31 cellular contexts compared by ENCODE assay signal in the genomic region with DNA sequence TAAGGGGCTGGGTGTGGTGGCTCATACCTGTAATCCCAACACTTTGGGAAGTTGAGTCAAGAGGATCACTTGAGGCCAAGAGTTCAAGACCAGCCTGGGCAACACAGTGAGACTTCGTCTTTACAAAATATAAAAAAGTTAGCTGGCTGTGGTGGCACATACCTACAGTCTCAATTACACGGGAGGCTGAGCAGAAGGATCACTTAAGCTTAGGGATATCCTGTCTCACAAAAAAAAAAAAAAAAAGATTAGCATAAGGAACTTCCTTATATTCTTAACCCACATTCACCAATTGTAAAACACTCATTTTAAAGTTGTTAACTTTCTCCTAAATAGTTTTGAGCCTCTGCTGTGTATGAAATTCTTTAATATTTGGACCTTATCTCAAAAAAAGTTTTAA.
"Had no signal": no experiment of that assay in that cellular context is flagged by ENCODE, and none has a peak within 500 bp of the region (broad histone marks: within the 10 kb centered on the region; RNA-seq: fewer than 3 reads in every experiment).

No MANE protein-coding gene starts in this region.

- FAIRE-seq: endothelial cell of umbilical vein, TTC549 had no signal

- H3K9me3 Mint-ChIP-seq: activated CD4-positive, alpha-beta memory T cell treated with anti-CD3 and anti-CD28 coated beads for 36 hours; activated CD4-positive, alpha-beta T cell treated with anti-CD3 and anti-CD28 coated beads, Interleukin-2, amount 10 ng/mL, durations not matched to agents 24 days and 14 days; activated naive CD4-positive, alpha-beta T cell treated with anti-CD3 and anti-CD28 coated beads for 36 hours; activated naive CD4-positive, alpha-beta T cell treated with anti-CD3 and anti-CD28 coated beads, Interleukin-2, amount 50 U/mL, for 24 hours; activated naive CD8-positive, alpha-beta T cell treated with anti-CD3 and anti-CD28 coated beads for 36 hours; activated naive CD8-positive, alpha-beta T cell treated with anti-CD3 and anti-CD28 coated beads, Interleukin-2, amount 50 U/mL, for 24 hours; activated T-helper 1 cell treated with anti-CD3 and anti-CD28 coated beads, Interleukin-12 subunit alpha, Interleukin-12 subunit beta, Interleukin-2, Interleukin-4 antibody, amounts not matched to agents 30 ng/mL and 10 ng/mL and 1 ng/mL, durations not matched to agents 14 hours and 24 hours and 36 hours; activated T-helper 2 cell treated with anti-CD3 and anti-CD28 coated beads, Interferon-gamma antibody, Interleukin-2, Interleukin-4, amounts not matched to agents 10 μg/mL and 5 μg/mL and 100 μg/mL, durations not matched to agents 14 hours and 24 hours and 36 hours; effector memory CD8-positive, alpha-beta T cell had no signal

- H3K4me1 Mint-ChIP-seq: activated CD4-positive, alpha-beta T cell treated with anti-CD3 and anti-CD28 coated beads for 36 hours; activated CD4-positive, alpha-beta T cell treated with anti-CD3 and anti-CD28 coated beads, Interleukin-2, amount 10 ng/mL, durations not matched to agents 24 days and 14 days; activated CD8-positive, alpha-beta memory T cell treated with anti-CD3 and anti-CD28 coated beads, Interleukin-2, amount 10 ng/mL, durations not matched to agents 7 days and 5 days; activated naive CD4-positive, alpha-beta T cell treated with anti-CD3 and anti-CD28 coated beads, Interleukin-2, amount 50 U/mL, for 24 hours; activated naive CD8-positive, alpha-beta T cell treated with anti-CD3 and anti-CD28 coated beads, Interleukin-2, amount 50 U/mL, for 24 hours had no signal

- H3K27ac Mint-ChIP-seq: activated CD4-positive, alpha-beta memory T cell treated with anti-CD3 and anti-CD28 coated beads for 36 hours; activated CD4-positive, alpha-beta T cell treated with anti-CD3 and anti-CD28 coated beads for 36 hours; activated CD4-positive, alpha-beta T cell treated with anti-CD3 and anti-CD28 coated beads, Interleukin-2, amount 10 ng/mL, durations not matched to agents 24 days and 14 days; activated CD8-positive, alpha-beta memory T cell treated with anti-CD3 and anti-CD28 coated beads, Interleukin-2, amount 10 ng/mL, durations not matched to agents 7 days and 5 days; activated CD8-positive, alpha-beta T cell treated with anti-CD3 and anti-CD28 coated beads, Interleukin-2, amount 10 ng/mL, durations not matched to agents 7 days and 5 days; activated naive CD4-positive, alpha-beta T cell treated with anti-CD3 and anti-CD28 coated beads for 36 hours; activated naive CD4-positive, alpha-beta T cell treated with anti-CD3 and anti-CD28 coated beads, Interleukin-2, amount 50 U/mL, for 24 hours; activated naive CD8-positive, alpha-beta T cell treated with anti-CD3 and anti-CD28 coated beads for 36 hours; activated naive CD8-positive, alpha-beta T cell treated with anti-CD3 and anti-CD28 coated beads, Interleukin-2, amount 50 U/mL, for 24 hours; activated T-helper 1 cell treated with anti-CD3 and anti-CD28 coated beads, Interleukin-12 subunit alpha, Interleukin-12 subunit beta, Interleukin-2, Interleukin-4 antibody, amounts not matched to agents 30 ng/mL and 10 ng/mL and 1 ng/mL, durations not matched to agents 14 hours and 24 hours and 36 hours; activated T-helper 2 cell treated with anti-CD3 and anti-CD28 coated beads, Interferon-gamma antibody, Interleukin-2, Interleukin-4, amounts not matched to agents 10 μg/mL and 5 μg/mL and 100 μg/mL, durations not matched to agents 14 hours and 24 hours and 36 hours; effector memory CD8-positive, alpha-beta T cell had no signal

- DNase-seq: activated CD4-positive, alpha-beta memory T cell treated with anti-CD3 and anti-CD28 coated beads for 36 hours; activated CD4-positive, alpha-beta T cell treated with anti-CD3 and anti-CD28 coated beads for 36 hours; activated CD4-positive, alpha-beta T cell treated with anti-CD3 and anti-CD28 coated beads, Interleukin-2, amount 10 ng/mL, durations not matched to agents 24 days and 14 days; activated CD4-positive, CD25-positive, alpha-beta regulatory T cell; activated CD4-positive, CD25-positive, alpha-beta regulatory T cell treated with anti-CD3 and anti-CD28 coated beads, Interleukin-2, amount 50 U/mL, for 72 hours; activated CD8-positive, alpha-beta memory T cell treated with anti-CD3 and anti-CD28 coated beads, Interleukin-2, amount 10 ng/mL, durations not matched to agents 7 days and 5 days; activated CD8-positive, alpha-beta memory T cell treated with anti-CD3 and anti-CD28 coated beads, Interleukin-2, amount 50 U/mL, for 4 hours; activated CD8-positive, alpha-beta T cell treated with anti-CD3 and anti-CD28 coated beads, Interleukin-2, amount 10 ng/mL, durations not matched to agents 7 days and 5 days; activated effector memory CD4-positive, alpha-beta T cell treated with anti-CD3 and anti-CD28 coated beads, Interleukin-2, amount 50 U/mL, for 16 hours; activated naive CD4-positive, alpha-beta T cell treated with anti-CD3 and anti-CD28 coated beads for 36 hours; activated naive CD8-positive, alpha-beta T cell treated with anti-CD3 and anti-CD28 coated beads for 36 hours; activated naive CD8-positive, alpha-beta T cell treated with anti-CD3 and anti-CD28 coated beads, Interleukin-2, amount 50 U/mL, for 24 hours; activated T-cell treated with anti-CD3 and anti-CD28 coated beads, Interleukin-2, amount 50 U/mL, for 1 hour; activated T-cell treated with anti-CD3 and anti-CD28 coated beads, Interleukin-2, amount 50 U/mL, for 48 hours; adrenal gland; amygdala; aorta; body of pancreas; caudate nucleus; cortex of kidney; dermis blood vessel endothelial cell; effector CD4-positive, alpha-beta T cell; effector memory CD8-positive, alpha-beta T cell; foreskin fibroblast; head of caudate nucleus; T-helper 2 cell had no signal

- H3K27me3 Mint-ChIP-seq: activated CD4-positive, alpha-beta memory T cell treated with anti-CD3 and anti-CD28 coated beads for 36 hours; activated CD4-positive, alpha-beta T cell treated with anti-CD3 and anti-CD28 coated beads for 36 hours; activated CD4-positive, alpha-beta T cell treated with anti-CD3 and anti-CD28 coated beads, Interleukin-2, amount 10 ng/mL, durations not matched to agents 24 days and 14 days; activated CD8-positive, alpha-beta memory T cell treated with anti-CD3 and anti-CD28 coated beads, Interleukin-2, amount 10 ng/mL, durations not matched to agents 7 days and 5 days; activated naive CD4-positive, alpha-beta T cell treated with anti-CD3 and anti-CD28 coated beads, Interleukin-2, amount 50 U/mL, for 24 hours; activated naive CD8-positive, alpha-beta T cell treated with anti-CD3 and anti-CD28 coated beads for 36 hours; activated naive CD8-positive, alpha-beta T cell treated with anti-CD3 and anti-CD28 coated beads, Interleukin-2, amount 50 U/mL, for 24 hours; effector memory CD8-positive, alpha-beta T cell had no signal

- H3K4me3 Mint-ChIP-seq: activated CD4-positive, alpha-beta memory T cell treated with anti-CD3 and anti-CD28 coated beads for 36 hours; activated CD4-positive, alpha-beta T cell treated with anti-CD3 and anti-CD28 coated beads for 36 hours; activated CD4-positive, alpha-beta T cell treated with anti-CD3 and anti-CD28 coated beads, Interleukin-2, amount 10 ng/mL, durations not matched to agents 24 days and 14 days; activated CD8-positive, alpha-beta memory T cell treated with anti-CD3 and anti-CD28 coated beads, Interleukin-2, amount 10 ng/mL, durations not matched to agents 7 days and 5 days; activated CD8-positive, alpha-beta T cell treated with anti-CD3 and anti-CD28 coated beads, Interleukin-2, amount 10 ng/mL, durations not matched to agents 7 days and 5 days; activated naive CD4-positive, alpha-beta T cell treated with anti-CD3 and anti-CD28 coated beads for 36 hours; activated naive CD4-positive, alpha-beta T cell treated with anti-CD3 and anti-CD28 coated beads, Interleukin-2, amount 50 U/mL, for 24 hours; activated naive CD8-positive, alpha-beta T cell treated with anti-CD3 and anti-CD28 coated beads for 36 hours; activated naive CD8-positive, alpha-beta T cell treated with anti-CD3 and anti-CD28 coated beads, Interleukin-2, amount 50 U/mL, for 24 hours; activated T-helper 1 cell treated with anti-CD3 and anti-CD28 coated beads, Interleukin-12 subunit alpha, Interleukin-12 subunit beta, Interleukin-2, Interleukin-4 antibody, amounts not matched to agents 30 ng/mL and 10 ng/mL and 1 ng/mL, durations not matched to agents 14 hours and 24 hours and 36 hours; effector memory CD8-positive, alpha-beta T cell had no signal
